In genomic region chr9:137339606-137340462, GRCh38 we compare ENCODE assay signal across 14 cellular contexts.
"Had no signal": no experiment of that assay in that cellular context is flagged by ENCODE, and none has a peak within 500 bp of the region (broad histone marks: within the 10 kb centered on the region; RNA-seq: fewer than 3 reads in every experiment).

No MANE protein-coding gene starts in this region.

- H3K27me3 ChIP-seq: adrenal gland, gastrocnemius medialis, heart right ventricle, neural progenitor cell, pancreas had no signal

- H3K27ac ChIP-seq: adrenal gland, gastrocnemius medialis, neural progenitor cell, pancreas, WERI-Rb-1 had no signal

- H3K9ac ChIP-seq: neural progenitor cell had no signal

- H3K4me2 ChIP-seq: neural progenitor cell had no signal

- H3K36me3 ChIP-seq: adrenal gland, gastrocnemius medialis, neural progenitor cell, pancreas, WERI-Rb-1 had no signal

- H3K4me3 ChIP-seq: adrenal gland, gastrocnemius medialis, heart right ventricle, neural progenitor cell, pancreas had no signal

- H2AFZ ChIP-seq: neural progenitor cell had no signal

- H3K9me3 ChIP-seq: gastrocnemius medialis, pancreas had no signal

- ATAC-seq: activated CD8-positive, alpha-beta memory T cell treated with anti-CD3 and anti-CD28 coated beads, Interleukin-2, amount 10 ng/mL, durations not matched to agents 7 days and 5 days; gastrocnemius medialis; heart right ventricle; pancreas; stimulated activated effector memory CD8-positive, alpha-beta T cell treated with anti-CD3 and anti-CD28 coated beads, Interleukin-12 subunit alpha, Interleukin-12 subunit beta, amount 100 ng/mL, for 72 hours; T-helper 17 cell had no signal

- H3K4me1 ChIP-seq: adrenal gland, gastrocnemius medialis, neural progenitor cell, pancreas had no signal

- DNase-seq: activated CD4-positive, alpha-beta T cell treated with anti-CD3 and anti-CD28 coated beads, Interleukin-2, amount 50 U/mL, for 48 hours; activated CD8-positive, alpha-beta memory T cell treated with anti-CD3 and anti-CD28 coated beads, Interleukin-2, amount 10 ng/mL, durations not matched to agents 7 days and 5 days; activated naive CD4-positive, alpha-beta T cell treated with anti-CD3 and anti-CD28 coated beads, Interleukin-2, amount 10 ng/mL, durations not matched to agents 7 days and 5 days; activated T-cell treated with anti-CD3 and anti-CD28 coated beads, Interleukin-2, amount 50 U/mL, for 1 hour; adrenal gland; effector CD8-positive, alpha-beta T cell; gastrocnemius medialis; heart right ventricle; naive B cell; pancreas; T-helper 17 cell; WERI-Rb-1 had no signal
